ENCODE assay signal across 37 cellular contexts in the genomic region with DNA sequence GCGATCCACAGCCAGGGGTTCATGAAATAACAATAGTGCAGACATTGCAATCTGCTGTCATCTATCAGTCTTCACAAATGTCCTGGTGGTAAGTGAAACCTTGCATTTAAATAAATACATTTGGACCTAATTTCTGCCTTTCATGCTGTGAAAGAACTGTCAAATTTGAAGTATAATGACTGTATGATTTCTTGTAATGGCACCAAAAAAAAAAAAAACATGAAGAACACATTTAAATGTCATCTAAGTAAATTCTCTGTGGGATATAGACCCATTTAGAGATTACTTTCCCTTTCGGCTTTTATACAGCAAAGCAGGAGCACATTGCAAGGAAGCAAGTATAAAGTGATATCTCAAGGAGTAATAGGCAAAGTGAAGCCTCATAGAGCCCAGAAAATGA.
"Had no signal": no experiment of that assay in that cellular context is flagged by ENCODE, and none has a peak within 500 bp of the region (broad histone marks: within the 10 kb centered on the region; RNA-seq: fewer than 3 reads in every experiment).

No MANE protein-coding gene starts in this region.

- H3K27me3 Mint-ChIP-seq: activated naive CD4-positive, alpha-beta T cell treated with anti-CD3 and anti-CD28 coated beads, Interleukin-2, amount 50 U/mL, for 24 hours; activated naive CD8-positive, alpha-beta T cell treated with anti-CD3 and anti-CD28 coated beads, Interleukin-2, amount 10 ng/mL, durations not matched to agents 7 days and 5 days; activated T-helper 17 cell treated with anti-CD3 and anti-CD28 coated beads, Interleukin-2, amount 50 U/mL, for 72 hours; brain had no signal

- H3K27me3 ChIP-seq: adrenal gland, ascending aorta, body of pancreas, brain microvascular endothelial cell, breast epithelium, cardiac muscle cell had no signal

- H3K36me3 ChIP-seq: adrenal gland, ascending aorta, brain microvascular endothelial cell, breast epithelium, cardiac muscle cell had no signal

- DNase-seq: activated effector memory CD4-positive, alpha-beta T cell treated with anti-CD3 and anti-CD28 coated beads, Interleukin-2, amount 50 U/mL, for 16 hours; activated effector memory CD4-positive, alpha-beta T cell treated with Interleukin-2 at 50 U/mL for 16 hours; activated gamma-delta T cell; activated gamma-delta T cell treated with Interleukin-2 at 50 U/mL for 16 hours; activated naive CD4-positive, alpha-beta T cell; activated naive CD4-positive, alpha-beta T cell treated with anti-CD3 and anti-CD28 coated beads for 36 hours; activated naive CD4-positive, alpha-beta T cell treated with anti-CD3 and anti-CD28 coated beads, Interleukin-2, amount 50 U/mL, for 16 hours; activated naive CD4-positive, alpha-beta T cell treated with Interleukin-2 at 50 U/mL for 16 hours; activated naive CD8-positive, alpha-beta T cell treated with anti-CD3 and anti-CD28 coated beads for 36 hours; activated naive CD8-positive, alpha-beta T cell treated with anti-CD3 and anti-CD28 coated beads, Interleukin-2, amount 10 ng/mL, durations not matched to agents 7 days and 5 days; activated naive CD8-positive, alpha-beta T cell treated with anti-CD3 and anti-CD28 coated beads, Interleukin-2, amount 50 U/mL, for 24 hours; activated T-cell treated with anti-CD3 and anti-CD28 coated beads, Interleukin-2, amount 50 U/mL, for 1 hour; activated T-cell treated with anti-CD3 and anti-CD28 coated beads, Interleukin-2, amount 50 U/mL, for 24 hours; activated T-cell treated with anti-CD3 and anti-CD28 coated beads, Interleukin-2, amount 50 U/mL, for 4 hours; activated T-cell treated with anti-CD3 and anti-CD28 coated beads, Interleukin-2, amount 50 U/mL, for 48 hours; activated T-cell treated with anti-CD3 and anti-CD28 coated beads, Interleukin-2, amount 50 U/mL, for 72 hours; adrenal gland; amniotic stem cell; amygdala; anterior cingulate cortex; aorta; body of pancreas; brain microvascular endothelial cell; caudate nucleus; central memory CD4-positive, alpha-beta T cell; cerebellar nuclear complex had no signal

- H3K27ac ChIP-seq: adrenal gland, ascending aorta, body of pancreas, brain microvascular endothelial cell, breast epithelium, cardiac muscle cell had no signal

- H3K4me3 Mint-ChIP-seq: activated naive CD4-positive, alpha-beta T cell treated with anti-CD3 and anti-CD28 coated beads for 36 hours; activated naive CD4-positive, alpha-beta T cell treated with anti-CD3 and anti-CD28 coated beads, Interleukin-2, amount 50 U/mL, for 24 hours; activated naive CD8-positive, alpha-beta T cell; activated naive CD8-positive, alpha-beta T cell treated with anti-CD3 and anti-CD28 coated beads for 36 hours; activated naive CD8-positive, alpha-beta T cell treated with anti-CD3 and anti-CD28 coated beads, Interleukin-2, amount 10 ng/mL, durations not matched to agents 7 days and 5 days; activated naive CD8-positive, alpha-beta T cell treated with anti-CD3 and anti-CD28 coated beads, Interleukin-2, amount 50 U/mL, for 24 hours; activated T-cell treated with anti-CD3 and anti-CD28 coated beads, Interleukin-2, amount 50 U/mL, for 24 hours; activated T-cell treated with anti-CD3 and anti-CD28 coated beads, Interleukin-2, amount 50 U/mL, for 4 hours; activated T-cell treated with anti-CD3 and anti-CD28 coated beads, Interleukin-2, amount 50 U/mL, for 72 hours; activated T-helper 1 cell treated with anti-CD3 and anti-CD28 coated beads, Interleukin-12 subunit alpha, Interleukin-12 subunit beta, Interleukin-2, Interleukin-4 antibody, amounts not matched to agents 30 ng/mL and 10 ng/mL and 1 ng/mL, durations not matched to agents 14 hours and 24 hours and 36 hours; activated T-helper 17 cell treated with anti-CD3 and anti-CD28 coated beads, Interleukin-2, amount 50 U/mL, for 72 hours; brain; central memory CD8-positive, alpha-beta T cell had no signal

- H3K36me3 Mint-ChIP-seq: activated naive CD4-positive, alpha-beta T cell treated with anti-CD3 and anti-CD28 coated beads, Interleukin-2, amount 50 U/mL, for 24 hours; activated naive CD4-positive, alpha-beta T cell treated with anti-CD3 and anti-CD28 coated beads, Interleukin-2, amount 50 U/mL, for 72 hours; activated naive CD8-positive, alpha-beta T cell; activated naive CD8-positive, alpha-beta T cell treated with anti-CD3 and anti-CD28 coated beads for 36 hours; activated naive CD8-positive, alpha-beta T cell treated with anti-CD3 and anti-CD28 coated beads, Interleukin-2, amount 10 ng/mL, durations not matched to agents 7 days and 5 days; brain had no signal

- H3K27ac Mint-ChIP-seq: activated naive CD4-positive, alpha-beta T cell treated with anti-CD3 and anti-CD28 coated beads for 36 hours; activated naive CD4-positive, alpha-beta T cell treated with anti-CD3 and anti-CD28 coated beads, Interleukin-2, amount 50 U/mL, for 24 hours; activated naive CD4-positive, alpha-beta T cell treated with anti-CD3 and anti-CD28 coated beads, Interleukin-2, amount 50 U/mL, for 72 hours; activated naive CD8-positive, alpha-beta T cell; activated naive CD8-positive, alpha-beta T cell treated with anti-CD3 and anti-CD28 coated beads for 36 hours; activated naive CD8-positive, alpha-beta T cell treated with anti-CD3 and anti-CD28 coated beads, Interleukin-2, amount 10 ng/mL, durations not matched to agents 7 days and 5 days; activated naive CD8-positive, alpha-beta T cell treated with anti-CD3 and anti-CD28 coated beads, Interleukin-2, amount 50 U/mL, for 24 hours; activated T-cell treated with anti-CD3 and anti-CD28 coated beads, Interleukin-2, amount 50 U/mL, for 24 hours; activated T-cell treated with anti-CD3 and anti-CD28 coated beads, Interleukin-2, amount 50 U/mL, for 72 hours; activated T-helper 1 cell treated with anti-CD3 and anti-CD28 coated beads, Interleukin-12 subunit alpha, Interleukin-12 subunit beta, Interleukin-2, Interleukin-4 antibody, amounts not matched to agents 30 ng/mL and 10 ng/mL and 1 ng/mL, durations not matched to agents 14 hours and 24 hours and 36 hours; activated T-helper 17 cell treated with anti-CD3 and anti-CD28 coated beads, Interleukin-2, amount 50 U/mL, for 72 hours; activated T-helper 2 cell treated with anti-CD3 and anti-CD28 coated beads, Interferon-gamma antibody, Interleukin-2, Interleukin-4, amounts not matched to agents 10 μg/mL and 5 μg/mL and 100 μg/mL, durations not matched to agents 14 hours and 24 hours and 36 hours; brain had no signal

- H3K4me3 ChIP-seq: adrenal gland, ascending aorta, body of pancreas, breast epithelium, cardiac muscle cell had no signal

- H3K4me1 Mint-ChIP-seq: activated naive CD4-positive, alpha-beta T cell treated with anti-CD3 and anti-CD28 coated beads, Interleukin-2, amount 50 U/mL, for 24 hours; activated naive CD8-positive, alpha-beta T cell treated with anti-CD3 and anti-CD28 coated beads for 36 hours; activated naive CD8-positive, alpha-beta T cell treated with anti-CD3 and anti-CD28 coated beads, Interleukin-2, amount 10 ng/mL, durations not matched to agents 7 days and 5 days; activated naive CD8-positive, alpha-beta T cell treated with anti-CD3 and anti-CD28 coated beads, Interleukin-2, amount 50 U/mL, for 24 hours; activated T-helper 17 cell treated with anti-CD3 and anti-CD28 coated beads, Interleukin-2, amount 50 U/mL, for 72 hours; central memory CD8-positive, alpha-beta T cell had no signal

- H3K9me3 ChIP-seq: adrenal gland, ascending aorta, body of pancreas, breast epithelium had no signal

- H3K9me3 Mint-ChIP-seq: activated naive CD4-positive, alpha-beta T cell treated with anti-CD3 and anti-CD28 coated beads for 36 hours; activated naive CD4-positive, alpha-beta T cell treated with anti-CD3 and anti-CD28 coated beads, Interleukin-2, amount 50 U/mL, for 24 hours; activated naive CD4-positive, alpha-beta T cell treated with anti-CD3 and anti-CD28 coated beads, Interleukin-2, amount 50 U/mL, for 72 hours; activated naive CD8-positive, alpha-beta T cell treated with anti-CD3 and anti-CD28 coated beads for 36 hours; activated naive CD8-positive, alpha-beta T cell treated with anti-CD3 and anti-CD28 coated beads, Interleukin-2, amount 10 ng/mL, durations not matched to agents 7 days and 5 days; activated naive CD8-positive, alpha-beta T cell treated with anti-CD3 and anti-CD28 coated beads, Interleukin-2, amount 50 U/mL, for 24 hours; activated T-cell treated with anti-CD3 and anti-CD28 coated beads, Interleukin-2, amount 50 U/mL, for 24 hours; activated T-cell treated with anti-CD3 and anti-CD28 coated beads, Interleukin-2, amount 50 U/mL, for 4 hours; activated T-cell treated with anti-CD3 and anti-CD28 coated beads, Interleukin-2, amount 50 U/mL, for 72 hours; activated T-helper 1 cell treated with anti-CD3 and anti-CD28 coated beads, Interleukin-12 subunit alpha, Interleukin-12 subunit beta, Interleukin-2, Interleukin-4 antibody, amounts not matched to agents 30 ng/mL and 10 ng/mL and 1 ng/mL, durations not matched to agents 14 hours and 24 hours and 36 hours; activated T-helper 17 cell treated with anti-CD3 and anti-CD28 coated beads, Interleukin-2, amount 50 U/mL, for 72 hours; activated T-helper 2 cell treated with anti-CD3 and anti-CD28 coated beads, Interferon-gamma antibody, Interleukin-2, Interleukin-4, amounts not matched to agents 10 μg/mL and 5 μg/mL and 100 μg/mL, durations not matched to agents 14 hours and 24 hours and 36 hours; brain; central memory CD8-positive, alpha-beta T cell had no signal
